In the genomic region with DNA sequence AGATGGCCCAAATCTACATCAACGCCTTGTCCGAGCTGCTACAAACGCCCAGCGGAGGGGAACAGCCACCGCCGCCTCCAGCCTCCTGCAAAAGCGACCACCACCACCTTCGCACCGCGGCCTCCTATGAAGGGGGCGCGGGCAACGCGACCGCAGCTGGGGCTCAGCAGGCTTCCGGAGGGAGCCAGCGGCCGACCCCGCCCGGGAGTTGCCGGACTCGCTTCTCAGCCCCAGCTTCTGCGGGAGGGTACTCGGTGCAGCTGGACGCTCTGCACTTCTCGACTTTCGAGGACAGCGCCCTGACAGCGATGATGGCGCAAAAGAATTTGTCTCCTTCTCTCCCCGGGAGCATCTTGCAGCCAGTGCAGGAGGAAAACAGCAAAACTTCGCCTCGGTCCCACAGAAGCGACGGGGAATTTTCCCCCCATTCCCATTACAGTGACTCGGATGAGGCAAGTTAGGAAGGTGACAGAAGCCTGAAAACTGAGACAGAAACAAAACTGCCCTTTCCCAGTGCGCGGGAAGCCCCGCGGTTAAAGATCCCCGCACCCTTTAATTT, we compare ENCODE assay signal across 9 cellular contexts. TPM values are rescaled to one million over a fixed set of nuclear protein-coding genes. Genes with fewer than 3 reads are reported as not detected.
DNase-seq lines count a peak whose midpoint lies in the region; ATAC-seq, FAIRE-seq and TF ChIP-seq lines count a peak whose summit lies in the region.
"Had no signal": no experiment of that assay in that cellular context is flagged by ENCODE, and none has a peak within 500 bp of the region (broad histone marks: within the 10 kb centered on the region; RNA-seq: fewer than 3 reads in every experiment).

No MANE protein-coding gene starts in this region.

- H3K4me1 ChIP-seq in HUES48 (ENCODE audit: control insufficient read depth, insufficient read depth, low read length), result peaks cover 49% of the 10 kb centered on the region
- H3K4me1 ChIP-seq in endothelial cell of umbilical vein (ENCODE audit: control insufficient read depth, extremely low read depth, insufficient read depth, low read length), result peaks cover 11% of the 10 kb centered on the region
- peaks cover 31% of the 10 kb centered on the region for H3K4me1 ChIP-seq in neuron (ENCODE audit: insufficient read depth, low read length)

- intact Hi-C loops in endothelial cell of umbilical vein (cut with micrococcal nuclease), result no loop called here

- no peaks in the 10 kb centered on the region for H3K9me3 ChIP-seq in HUES48 (ENCODE audit: control insufficient read depth, insufficient read depth, low read length)
- H3K9me3 ChIP-seq in endothelial cell of umbilical vein (replicated peaks; ENCODE audit: control insufficient read depth, insufficient read depth, low read length), result no peaks in the 10 kb centered on the region
- H3K9me3 ChIP-seq in neuron (ENCODE audit: low read length), result no peaks in the 10 kb centered on the region

- dilution Hi-C loops in endothelial cell of umbilical vein (cut with MboI; ENCODE audit: extremely low pct_ligation_motif_present, low sequenced_read_pairs), result no loop called here

- TF ChIP-seq CTCF in endothelial cell of umbilical vein (IDR thresholded peaks at IDR 0.05; ENCODE audit: extremely low read depth in 1 of 2, insufficient read depth in 1 of 2, low read depth in 1 of 2, low read length in 2 of 2), result no peak

- peak overlapping the region; percentile 71 for H3K4me3 ChIP-seq in HUES48 (ENCODE audit: low read depth, low read length)
- no peak overlapping the region for H3K4me3 ChIP-seq in endothelial cell of umbilical vein (replicated peaks in 1 of 3; ENCODE audit: insufficient read depth in 1 of 3, low read depth in 1 of 3, low read length in 3 of 3)
- peak overlapping the region; percentile 44 for H3K4me3 ChIP-seq in neuron (ENCODE audit: low read length)

- peaks cover 83% of the 10 kb centered on the region for H3K27me3 ChIP-seq in HUES48 (ENCODE audit: control insufficient read depth, insufficient read depth, low read length)
- H3K27me3 ChIP-seq in endothelial cell of umbilical vein (ENCODE audit: control insufficient read depth in 2 of 2, insufficient read depth in 2 of 2, low read length in 2 of 2), result peaks cover 75 to 88% of the 10 kb centered on the region in 2 experiments
- peaks cover 94% of the 10 kb centered on the region for H3K27me3 ChIP-seq in neuron (ENCODE audit: insufficient read depth, low read length)

- H2AFZ ChIP-seq in endothelial cell of umbilical vein (ENCODE audit: low read depth, low read length) (no peak overlapping the region), neuron (ENCODE audit: low read depth, low read length) (no peak overlapping the region)

- no peak for TF ChIP-seq POLR2A in endothelial cell of umbilical vein (IDR thresholded peaks at IDR 0.05; ENCODE audit: low read depth, low read length)

- H3K9ac ChIP-seq in HUES48 (ENCODE audit: low read depth, low read length) (no peak overlapping the region), endothelial cell of umbilical vein (replicated peaks; ENCODE audit: extremely low read depth, insufficient read depth, low read length) (no peak overlapping the region)

- H3K4me2 ChIP-seq in endothelial cell of umbilical vein (ENCODE audit: insufficient read depth, low read length), result no peak overlapping the region

- no peaks in the 10 kb centered on the region for H3K9me1 ChIP-seq in endothelial cell of umbilical vein (replicated peaks; ENCODE audit: control insufficient read depth, extremely low read depth, insufficient read depth, low read length)

- H4K20me1 ChIP-seq in endothelial cell of umbilical vein (replicated peaks; ENCODE audit: control insufficient read depth, extremely low read depth, insufficient read depth, low read length), result no peaks in the 10 kb centered on the region

- POLR2A ChIA-PET in endothelial cell of umbilical vein (lab: Charles Lee), result no interaction called here

- peak; percentile 54 for DNase-seq in ELF-1 (ENCODE audit: low read depth, low spot score)
- no peak for DNase-seq in endothelial cell of umbilical vein (ENCODE audit: low read depth, low spot score)
- no peak for DNase-seq in NAMALWA (ENCODE audit: low spot score)
- DNase-seq in NCI-H2081 (lab: John Stamatoyannopoulos, UW), result no peak
- DNase-seq in putamen (ENCODE audit: low spot score), result no peak

- no peaks in the 10 kb centered on the region for H3K36me3 ChIP-seq in HUES48 (ENCODE audit: control insufficient read depth, insufficient read depth, low read length)
- H3K36me3 ChIP-seq in endothelial cell of umbilical vein (ENCODE audit: control insufficient read depth in 2 of 2, extremely low read depth in 1 of 2, insufficient read depth in 2 of 2, low read length in 2 of 2), result no peaks in the 10 kb centered on the region
- H3K36me3 ChIP-seq in neuron (ENCODE audit: insufficient read depth, low read length), result no peaks in the 10 kb centered on the region

- CTCF ChIA-PET in endothelial cell of umbilical vein (lab: Charles Lee), result no interaction called here

- no peaks in the 10 kb centered on the region for H3K79me2 ChIP-seq in endothelial cell of umbilical vein (ENCODE audit: control insufficient read depth, insufficient read depth, low read length)

- BruUV-seq in endothelial cell of umbilical vein (replicated peaks; lab: Mats Ljungman, UMichigan), result no TSS peak

- no peak for ATAC-seq in HG03039 (IDR thresholded peaks at IDR 0.05; ENCODE audit: unreplicated experiment)

- no peak for FAIRE-seq in endothelial cell of umbilical vein (lab: Jason Lieb, UNC)

- no peak overlapping the region for H3K27ac ChIP-seq in HUES48 (ENCODE audit: low read depth, low read length)
- no peak overlapping the region for H3K27ac ChIP-seq in endothelial cell of umbilical vein (ENCODE audit: insufficient read depth, low read depth, low read length)

TF ChIP-seq in endothelial cell of umbilical vein, 7 proteins besides CTCF, POLR2A, EP300 and RAD21:
- TF ChIP-seq EZH2 (IDR thresholded peaks at IDR 0.05; ENCODE audit: borderline replicate concordance, low read depth, low read length, severe bottlenecking), result peak; percentile 72
- TF ChIP-seq JUN (IDR thresholded peaks at IDR 0.05; ENCODE audit: borderline replicate concordance, insufficient read depth, insufficient read length, low read depth), result no peak
- no peak for TF ChIP-seq FOS (IDR thresholded peaks at IDR 0.05; ENCODE audit: borderline replicate concordance, insufficient read depth, low read length)
- TF ChIP-seq MYC (IDR thresholded peaks at IDR 0.05; ENCODE audit: low read depth, low read length), result no peak
- no peak for TF ChIP-seq GATA2 (IDR thresholded peaks at IDR 0.05; ENCODE audit: insufficient read depth, insufficient read length, low read depth, low read length)
- TF ChIP-seq, protein P1, sequence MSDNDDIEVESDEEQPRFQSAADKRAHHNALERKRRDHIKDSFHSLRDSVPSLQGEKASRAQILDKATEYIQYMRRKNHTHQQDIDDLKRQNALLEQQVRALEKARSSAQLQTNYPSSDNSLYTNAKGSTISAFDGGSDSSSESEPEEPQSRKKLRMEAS (IDR thresholded peaks at IDR 0.05; ENCODE audit: insufficient read depth, insufficient read length), result no peak
- TF ChIP-seq POLR2AphosphoS5 (IDR thresholded peaks at IDR 0.05; ENCODE audit: insufficient read depth, low read depth, low read length), result no peak

RNA-seq across cellular contexts. Expression of gene ATOH1, which starts 1.1 kb away (rescaled TPM):
- not detected in 2 replicates for total RNA-seq in endothelial cell of umbilical vein
- not detected in 2 replicates for polyA plus RNA-seq in endothelial cell of umbilical vein
- polyA plus RNA-seq in endothelial cell of umbilical vein (2011; cell fraction: cytosol; rRNA removed), result not detected in 2 replicates
- not detected in 2 replicates for polyA plus RNA-seq in endothelial cell of umbilical vein (2011; cell fraction: nucleus; rRNA removed)
- polyA plus RNA-seq in endothelial cell of umbilical vein (2012), result not detected in 2 replicates
- polyA minus RNA-seq in endothelial cell of umbilical vein, result not detected in 2 replicates
- not detected for polyA minus RNA-seq in endothelial cell of umbilical vein (2011; cell fraction: cytosol; rRNA and poly(A)+ RNA removed)
- not detected in 2 replicates for polyA minus RNA-seq in endothelial cell of umbilical vein (2011; cell fraction: nucleus; rRNA and poly(A)+ RNA removed)
- total RNA-seq: mononuclear cell had no signal

Comparison
In these comparisons a context has a peak if more than half of its experiments do, and no peak if none do; other contexts are left out.
1. H3K4me3 ChIP-seq: peak in HUES48 (single experiment) and neuron (single experiment); none in endothelial cell of umbilical vein (0 of 3).